1 cellular context compared by ENCODE assay signal in the genomic region with DNA sequence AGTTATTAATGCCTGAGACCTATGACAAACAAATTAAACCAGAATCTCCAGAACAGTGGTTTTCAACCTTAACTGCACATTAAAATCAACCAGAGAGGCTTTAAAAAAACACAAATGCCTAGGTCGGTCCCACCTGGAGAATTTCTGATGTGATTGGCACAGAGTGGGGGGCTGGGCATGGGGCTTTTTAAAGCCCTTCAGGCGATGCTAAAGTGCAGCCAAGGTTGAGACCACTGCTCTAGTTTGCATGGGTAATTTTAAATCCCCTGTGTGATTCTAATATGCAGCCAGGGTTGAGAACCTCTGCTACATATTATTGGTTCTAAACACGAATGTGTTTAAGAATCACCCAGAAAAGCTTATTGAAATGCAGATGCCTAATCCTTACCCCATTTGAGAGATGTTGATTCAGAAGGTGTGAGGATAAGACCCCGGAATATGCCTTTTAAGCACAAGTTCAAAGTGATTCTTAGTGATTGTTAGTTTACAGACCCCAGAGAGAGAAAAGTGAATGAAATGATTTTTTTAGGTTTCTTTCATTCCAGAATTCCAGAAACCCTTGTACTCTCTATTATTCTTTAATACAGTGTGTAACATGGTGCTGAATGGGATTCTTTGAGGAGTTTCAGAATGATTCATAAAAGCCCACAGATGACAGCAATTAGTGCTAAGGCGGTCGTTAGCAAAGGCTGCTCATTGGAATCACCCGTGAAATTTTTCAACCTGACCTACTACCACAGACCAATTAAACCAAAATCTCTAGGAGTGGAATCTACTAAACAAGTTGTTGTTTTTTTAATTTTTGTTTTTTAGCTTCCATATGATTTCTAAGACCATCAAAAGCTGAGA.
TF ChIP-seq lines count a peak whose summit lies in the region.

No MANE protein-coding gene starts in this region.

TF ChIP-seq in HepG2, 621 proteins besides CTCF, POLR2A, EP300 and RAD21 (continued from another document):
- TF ChIP-seq, protein P1, sequence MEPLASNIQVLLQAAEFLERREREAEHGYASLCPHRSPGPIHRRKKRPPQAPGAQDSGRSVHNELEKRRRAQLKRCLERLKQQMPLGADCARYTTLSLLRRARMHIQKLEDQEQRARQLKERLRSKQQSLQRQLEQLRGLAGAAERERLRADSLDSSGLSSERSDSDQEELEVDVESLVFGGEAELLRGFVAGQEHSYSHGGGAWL (CRISPR knock-in tag; IDR thresholded peaks at IDR 0.05) = no peak
- TF ChIP-seq HNRNPH1 (optimal IDR thresholded peaks at IDR 0.05; ENCODE audit: low read depth, low read length) (no peak), ZNF773 (CRISPR knock-in tag; IDR thresholded peaks at IDR 0.05; ENCODE audit: borderline replicate concordance) (no peak), ZKSCAN8 (CRISPR knock-in tag; IDR thresholded peaks at IDR 0.05; ENCODE audit: borderline replicate concordance) (no peak), CCAR2 (optimal IDR thresholded peaks at IDR 0.05; ENCODE audit: low read depth, low read length) (no peak), PLRG1 (conservative IDR thresholded peaks at IDR 0.05) (no peak), ZSCAN22 (CRISPR knock-in tag; IDR thresholded peaks at IDR 0.05) (no peak)
- TF ChIP-seq, protein P2, sequence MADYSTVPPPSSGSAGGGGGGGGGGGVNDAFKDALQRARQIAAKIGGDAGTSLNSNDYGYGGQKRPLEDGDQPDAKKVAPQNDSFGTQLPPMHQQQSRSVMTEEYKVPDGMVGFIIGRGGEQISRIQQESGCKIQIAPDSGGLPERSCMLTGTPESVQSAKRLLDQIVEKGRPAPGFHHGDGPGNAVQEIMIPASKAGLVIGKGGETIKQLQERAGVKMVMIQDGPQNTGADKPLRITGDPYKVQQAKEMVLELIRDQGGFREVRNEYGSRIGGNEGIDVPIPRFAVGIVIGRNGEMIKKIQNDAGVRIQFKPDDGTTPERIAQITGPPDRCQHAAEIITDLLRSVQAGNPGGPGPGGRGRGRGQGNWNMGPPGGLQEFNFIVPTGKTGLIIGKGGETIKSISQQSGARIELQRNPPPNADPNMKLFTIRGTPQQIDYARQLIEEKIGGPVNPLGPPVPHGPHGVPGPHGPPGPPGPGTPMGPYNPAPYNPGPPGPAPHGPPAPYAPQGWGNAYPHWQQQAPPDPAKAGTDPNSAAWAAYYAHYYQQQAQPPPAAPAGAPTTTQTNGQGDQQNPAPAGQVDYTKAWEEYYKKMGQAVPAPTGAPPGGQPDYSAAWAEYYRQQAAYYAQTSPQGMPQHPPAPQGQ (CRISPR knock-in tag; IDR thresholded peaks at IDR 0.05; ENCODE audit: borderline replicate concordance) = no peak
